ENCODE assay signal across 13 cellular contexts in genomic region chr13:80654638-80655249, GRCh38.
DNase-seq lines count a peak whose midpoint lies in the region; ATAC-seq and TF ChIP-seq lines count a peak whose summit lies in the region.
"Had no signal": no experiment of that assay in that cellular context is flagged by ENCODE, and none has a peak within 500 bp of the region (broad histone marks: within the 10 kb centered on the region; RNA-seq: fewer than 3 reads in every experiment).

No MANE protein-coding gene starts in this region.

- H3K4me3 Mint-ChIP-seq in natural killer cell, result peak overlapping the region; percentile 52

- peak; percentile 7 for DNase-seq in Daoy (ENCODE audit: low read depth)
- DNase-seq in NCI-H2227 (lab: John Stamatoyannopoulos, UW; ENCODE audit: unreplicated experiment), result peak; percentile 67
- DNase-seq in esophagus squamous epithelium (lab: John Stamatoyannopoulos, UW), result no peak
- no peak for DNase-seq in natural killer cell
- DNase-seq in 8988T, result no peak
- DNase-seq in gastrocnemius medialis, result no peak
- no peak for DNase-seq in activated CD4-positive, CD25-positive, alpha-beta regulatory T cell treated with anti-CD3 and anti-CD28 coated beads, Interleukin-2, amount 50 U/mL, for 72 hours
- DNase-seq: activated T-cell treated with anti-CD3 and anti-CD28 coated beads for 4 hours; effector CD8-positive, alpha-beta T cell; SHP77; stimulated activated CD4-positive, alpha-beta T cell treated with anti-CD3 and anti-CD28 coated beads, Interleukin-2, amount 100 ng/mL, for 48 hours; stimulated activated naive CD4-positive, alpha-beta T cell had no signal

- peaks cover 2 to 3% of the 10 kb centered on the region in 2 donors for H3K9me3 Mint-ChIP-seq in natural killer cell

- intact Hi-C loops in esophagus squamous epithelium (cut with DNase I), result no loop called here
- intact Hi-C loops in natural killer cell (cut with micrococcal nuclease), result no loop called here
- intact Hi-C loops in gastrocnemius medialis (cut with DNase I; ENCODE audit: low total_unique reads), result no loop called here

- H3K27ac ChIP-seq in esophagus squamous epithelium (no peak overlapping the region), gastrocnemius medialis (no peak overlapping the region)

- in situ Hi-C loops in gastrocnemius medialis (cut with MboI; ENCODE audit: low sequenced_read_pairs in 4 of 4), result no loop called here

- no peak for TF ChIP-seq POLR2A in esophagus squamous epithelium (IDR thresholded peaks at IDR 0.05)
- no peak for TF ChIP-seq POLR2A in gastrocnemius medialis (IDR thresholded peaks at IDR 0.05)

- 35 to 67% methylated on average over 12 to 14 of the region's 37 CpGs for WGBS in esophagus squamous epithelium, 2 donors

- H3K27me3 Mint-ChIP-seq in natural killer cell (ENCODE audit: low read depth in 2 of 2), result peaks cover 0 to 5% of the 10 kb centered on the region in 2 donors

- H3K4me3 ChIP-seq in esophagus squamous epithelium (peak overlapping the region in 3 of 4 donors; percentile 8 to 22 (median 18)), gastrocnemius medialis (no peak overlapping the region)

- H3K36me3 Mint-ChIP-seq in natural killer cell, result peaks cover 8% of the 10 kb centered on the region

- H3K27me3 ChIP-seq in esophagus squamous epithelium (peaks cover 0 to 6% (median 0%) of the 10 kb centered on the region in 4 donors), gastrocnemius medialis (no peaks in the 10 kb centered on the region)

- H3K27ac Mint-ChIP-seq in natural killer cell, result no peak overlapping the region

- no peaks in the 10 kb centered on the region for H3K4me1 Mint-ChIP-seq in natural killer cell

- H3K4me1 ChIP-seq in esophagus squamous epithelium (no peaks in the 10 kb centered on the region), gastrocnemius medialis (no peaks in the 10 kb centered on the region)

- H3K9me3 ChIP-seq in esophagus squamous epithelium, result peaks cover 0 to 6% (median 5%) of the 10 kb centered on the region in 3 donors
- H3K9me3 ChIP-seq in gastrocnemius medialis, result no peaks in the 10 kb centered on the region

- ATAC-seq in natural killer cell (peak in 2 of 3 donors; percentile 40 to 43), GM19397 (IDR thresholded peaks at IDR 0.05; ENCODE audit: unreplicated experiment) (no peak), gastrocnemius medialis (no peak)

- H3K36me3 ChIP-seq in esophagus squamous epithelium, result no peaks in the 10 kb centered on the region
- no peaks in the 10 kb centered on the region for H3K36me3 ChIP-seq in gastrocnemius medialis

- TF ChIP-seq CTCF in esophagus squamous epithelium (IDR thresholded peaks at IDR 0.05), result no peak
- TF ChIP-seq CTCF in natural killer cell (IDR thresholded peaks at IDR 0.05), result no peak
- no peak for TF ChIP-seq CTCF in gastrocnemius medialis (IDR thresholded peaks at IDR 0.05 in 4 of 5, conservative IDR thresholded peaks at IDR 0.05 in 1 of 5)

Comparison
In these comparisons a context has a peak if more than half of its experiments do, and no peak if none do; other contexts are left out.
1. DNase-seq: peak in Daoy (single experiment) and NCI-H2227 (single experiment); none in esophagus squamous epithelium (single experiment), natural killer cell (single experiment), 8988T (single experiment), gastrocnemius medialis (0 of 2) and activated CD4-positive, CD25-positive, alpha-beta regulatory T cell treated with anti-CD3 and anti-CD28 coated beads, Interleukin-2, amount 50 U/mL, for 72 hours (single experiment).
2. H3K4me3 ChIP-seq: peak in esophagus squamous epithelium (3 of 4); none in gastrocnemius medialis (0 of 4).
3. ATAC-seq: peak in natural killer cell (2 of 3); none in GM19397 (single experiment) and gastrocnemius medialis (0 of 2).